In the genomic region with DNA sequence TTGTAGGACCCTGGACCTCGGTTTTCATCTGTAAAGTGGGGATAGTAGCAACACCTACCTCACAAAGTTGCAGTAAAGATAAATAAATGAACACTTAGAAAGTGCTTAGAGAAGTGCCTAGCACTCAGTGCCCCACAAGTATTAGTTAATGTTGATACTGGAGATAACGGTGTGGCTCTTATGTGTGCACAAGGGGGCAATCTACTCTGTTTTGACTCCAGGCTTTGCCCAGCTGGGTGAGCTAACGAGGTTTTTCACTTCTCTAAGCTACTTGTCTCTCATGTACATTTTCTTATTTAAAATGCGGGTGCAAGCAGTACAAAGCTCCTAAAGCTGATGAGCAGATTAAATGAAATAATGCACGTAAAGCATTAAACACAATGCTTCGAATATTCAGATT, we compare ENCODE assay signal across 1 cellular context.
TF ChIP-seq lines count a peak whose summit lies in the region.

No MANE protein-coding gene starts in this region.

TF ChIP-seq in GM23338, 12 proteins besides CTCF, POLR2A, EP300 and RAD21 (continued from another document):
- TF ChIP-seq, protein P1, sequence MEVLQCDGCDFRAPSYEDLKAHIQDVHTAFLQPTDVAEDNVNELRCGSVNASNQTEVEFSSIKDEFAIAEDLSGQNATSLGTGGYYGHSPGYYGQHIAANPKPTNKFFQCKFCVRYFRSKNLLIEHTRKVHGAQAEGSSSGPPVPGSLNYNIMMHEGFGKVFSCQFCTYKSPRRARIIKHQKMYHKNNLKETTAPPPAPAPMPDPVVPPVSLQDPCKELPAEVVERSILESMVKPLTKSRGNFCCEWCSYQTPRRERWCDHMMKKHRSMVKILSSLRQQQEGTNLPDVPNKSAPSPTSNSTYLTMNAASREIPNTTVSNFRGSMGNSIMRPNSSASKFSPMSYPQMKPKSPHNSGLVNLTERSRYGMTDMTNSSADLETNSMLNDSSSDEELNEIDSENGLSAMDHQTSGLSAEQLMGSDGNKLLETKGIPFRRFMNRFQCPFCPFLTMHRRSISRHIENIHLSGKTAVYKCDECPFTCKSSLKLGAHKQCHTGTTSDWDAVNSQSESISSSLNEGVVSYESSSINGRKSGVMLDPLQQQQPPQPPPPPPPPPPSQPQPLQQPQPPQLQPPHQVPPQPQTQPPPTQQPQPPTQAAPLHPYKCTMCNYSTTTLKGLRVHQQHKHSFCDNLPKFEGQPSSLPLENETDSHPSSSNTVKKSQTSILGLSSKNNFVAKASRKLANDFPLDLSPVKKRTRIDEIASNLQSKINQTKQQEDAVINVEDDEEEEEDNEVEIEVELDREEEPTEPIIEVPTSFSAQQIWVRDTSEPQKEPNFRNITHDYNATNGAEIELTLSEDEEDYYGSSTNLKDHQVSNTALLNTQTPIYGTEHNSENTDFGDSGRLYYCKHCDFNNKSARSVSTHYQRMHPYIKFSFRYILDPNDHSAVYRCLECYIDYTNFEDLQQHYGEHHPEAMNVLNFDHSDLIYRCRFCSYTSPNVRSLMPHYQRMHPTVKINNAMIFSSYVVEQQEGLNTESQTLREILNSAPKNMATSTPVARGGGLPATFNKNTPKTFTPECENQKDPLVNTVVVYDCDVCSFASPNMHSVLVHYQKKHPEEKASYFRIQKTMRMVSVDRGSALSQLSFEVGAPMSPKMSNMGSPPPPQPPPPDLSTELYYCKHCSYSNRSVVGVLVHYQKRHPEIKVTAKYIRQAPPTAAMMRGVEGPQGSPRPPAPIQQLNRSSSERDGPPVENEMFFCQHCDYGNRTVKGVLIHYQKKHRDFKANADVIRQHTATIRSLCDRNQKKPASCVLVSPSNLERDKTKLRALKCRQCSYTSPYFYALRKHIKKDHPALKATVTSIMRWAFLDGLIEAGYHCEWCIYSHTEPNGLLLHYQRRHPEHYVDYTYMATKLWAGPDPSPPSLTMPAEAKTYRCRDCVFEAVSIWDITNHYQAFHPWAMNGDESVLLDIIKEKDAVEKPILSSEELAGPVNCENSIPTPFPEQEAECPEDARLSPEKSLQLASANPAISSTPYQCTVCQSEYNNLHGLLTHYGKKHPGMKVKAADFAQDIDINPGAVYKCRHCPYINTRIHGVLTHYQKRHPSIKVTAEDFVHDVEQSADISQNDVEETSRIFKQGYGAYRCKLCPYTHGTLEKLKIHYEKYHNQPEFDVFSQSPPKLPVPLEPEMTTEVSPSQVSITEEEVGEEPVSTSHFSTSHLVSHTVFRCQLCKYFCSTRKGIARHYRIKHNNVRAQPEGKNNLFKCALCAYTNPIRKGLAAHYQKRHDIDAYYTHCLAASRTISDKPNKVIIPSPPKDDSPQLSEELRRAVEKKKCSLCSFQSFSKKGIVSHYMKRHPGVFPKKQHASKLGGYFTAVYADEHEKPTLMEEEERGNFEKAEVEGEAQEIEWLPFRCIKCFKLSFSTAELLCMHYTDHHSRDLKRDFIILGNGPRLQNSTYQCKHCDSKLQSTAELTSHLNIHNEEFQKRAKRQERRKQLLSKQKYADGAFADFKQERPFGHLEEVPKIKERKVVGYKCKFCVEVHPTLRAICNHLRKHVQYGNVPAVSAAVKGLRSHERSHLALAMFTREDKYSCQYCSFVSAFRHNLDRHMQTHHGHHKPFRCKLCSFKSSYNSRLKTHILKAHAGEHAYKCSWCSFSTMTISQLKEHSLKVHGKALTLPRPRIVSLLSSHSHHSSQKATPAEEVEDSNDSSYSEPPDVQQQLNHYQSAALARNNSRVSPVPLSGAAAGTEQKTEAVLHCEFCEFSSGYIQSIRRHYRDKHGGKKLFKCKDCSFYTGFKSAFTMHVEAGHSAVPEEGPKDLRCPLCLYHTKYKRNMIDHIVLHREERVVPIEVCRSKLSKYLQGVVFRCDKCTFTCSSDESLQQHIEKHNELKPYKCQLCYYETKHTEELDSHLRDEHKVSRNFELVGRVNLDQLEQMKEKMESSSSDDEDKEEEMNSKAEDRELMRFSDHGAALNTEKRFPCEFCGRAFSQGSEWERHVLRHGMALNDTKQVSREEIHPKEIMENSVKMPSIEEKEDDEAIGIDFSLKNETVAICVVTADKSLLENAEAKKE (CRISPR knock-in tag; IDR thresholded peaks at IDR 0.05), result no peak
- TF ChIP-seq STAT1 (IDR thresholded peaks at IDR 0.05; ENCODE audit: unreplicated experiment) (no peak), EZH2phosphoT487 (IDR thresholded peaks at IDR 0.05; ENCODE audit: unreplicated experiment) (no peak), NANOG (IDR thresholded peaks at IDR 0.05; ENCODE audit: borderline replicate concordance) (no peak)
- TF ChIP-seq, protein P2, sequence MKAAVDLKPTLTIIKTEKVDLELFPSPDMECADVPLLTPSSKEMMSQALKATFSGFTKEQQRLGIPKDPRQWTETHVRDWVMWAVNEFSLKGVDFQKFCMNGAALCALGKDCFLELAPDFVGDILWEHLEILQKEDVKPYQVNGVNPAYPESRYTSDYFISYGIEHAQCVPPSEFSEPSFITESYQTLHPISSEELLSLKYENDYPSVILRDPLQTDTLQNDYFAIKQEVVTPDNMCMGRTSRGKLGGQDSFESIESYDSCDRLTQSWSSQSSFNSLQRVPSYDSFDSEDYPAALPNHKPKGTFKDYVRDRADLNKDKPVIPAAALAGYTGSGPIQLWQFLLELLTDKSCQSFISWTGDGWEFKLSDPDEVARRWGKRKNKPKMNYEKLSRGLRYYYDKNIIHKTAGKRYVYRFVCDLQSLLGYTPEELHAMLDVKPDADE (IDR thresholded peaks at IDR 0.05), result no peak
